Comparison of ENCODE assay signal across 1 cellular context in the genomic region with DNA sequence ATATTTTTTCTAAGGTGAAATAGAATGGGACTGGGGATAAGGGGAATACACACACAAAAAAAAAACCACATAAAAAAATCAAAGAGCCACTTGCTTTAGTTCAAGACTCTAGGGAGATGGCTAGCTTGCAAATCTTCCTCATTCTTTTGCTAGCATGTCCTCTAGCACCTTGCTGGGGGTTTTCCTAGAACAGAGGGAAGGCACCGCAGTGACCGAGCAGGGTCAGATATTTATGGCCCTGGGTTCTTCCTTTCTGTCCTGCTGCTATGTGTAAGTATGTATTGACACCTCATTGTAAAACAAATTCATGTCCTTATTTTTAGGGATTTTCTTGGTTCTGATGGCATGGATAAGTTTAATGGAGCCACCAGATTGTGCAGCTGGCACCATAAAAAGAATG.
TF ChIP-seq lines count a peak whose summit lies in the region.

No MANE protein-coding gene starts in this region.

TF ChIP-seq in WTC11, 78 proteins besides CTCF, POLR2A, EP300 and RAD21 (continued from another document):
- TF ChIP-seq, protein P1, sequence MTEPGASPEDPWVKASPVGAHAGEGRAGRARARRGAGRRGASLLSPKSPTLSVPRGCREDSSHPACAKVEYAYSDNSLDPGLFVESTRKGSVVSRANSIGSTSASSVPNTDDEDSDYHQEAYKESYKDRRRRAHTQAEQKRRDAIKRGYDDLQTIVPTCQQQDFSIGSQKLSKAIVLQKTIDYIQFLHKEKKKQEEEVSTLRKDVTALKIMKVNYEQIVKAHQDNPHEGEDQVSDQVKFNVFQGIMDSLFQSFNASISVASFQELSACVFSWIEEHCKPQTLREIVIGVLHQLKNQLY (CRISPR knock-in tag; IDR thresholded peaks at IDR 0.05), result no peak
- TF ChIP-seq, protein P2, sequence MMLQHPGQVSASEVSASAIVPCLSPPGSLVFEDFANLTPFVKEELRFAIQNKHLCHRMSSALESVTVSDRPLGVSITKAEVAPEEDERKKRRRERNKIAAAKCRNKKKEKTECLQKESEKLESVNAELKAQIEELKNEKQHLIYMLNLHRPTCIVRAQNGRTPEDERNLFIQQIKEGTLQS (CRISPR knock-in tag; conservative IDR thresholded peaks at IDR 0.05), result no peak
- TF ChIP-seq ZMAT4 (CRISPR knock-in tag; IDR thresholded peaks at IDR 0.05) (no peak), PREB (CRISPR knock-in tag; IDR thresholded peaks at IDR 0.05; ENCODE audit: borderline replicate concordance) (no peak), MYBL2 (CRISPR knock-in tag; IDR thresholded peaks at IDR 0.05) (no peak)
- TF ChIP-seq, protein P3, sequence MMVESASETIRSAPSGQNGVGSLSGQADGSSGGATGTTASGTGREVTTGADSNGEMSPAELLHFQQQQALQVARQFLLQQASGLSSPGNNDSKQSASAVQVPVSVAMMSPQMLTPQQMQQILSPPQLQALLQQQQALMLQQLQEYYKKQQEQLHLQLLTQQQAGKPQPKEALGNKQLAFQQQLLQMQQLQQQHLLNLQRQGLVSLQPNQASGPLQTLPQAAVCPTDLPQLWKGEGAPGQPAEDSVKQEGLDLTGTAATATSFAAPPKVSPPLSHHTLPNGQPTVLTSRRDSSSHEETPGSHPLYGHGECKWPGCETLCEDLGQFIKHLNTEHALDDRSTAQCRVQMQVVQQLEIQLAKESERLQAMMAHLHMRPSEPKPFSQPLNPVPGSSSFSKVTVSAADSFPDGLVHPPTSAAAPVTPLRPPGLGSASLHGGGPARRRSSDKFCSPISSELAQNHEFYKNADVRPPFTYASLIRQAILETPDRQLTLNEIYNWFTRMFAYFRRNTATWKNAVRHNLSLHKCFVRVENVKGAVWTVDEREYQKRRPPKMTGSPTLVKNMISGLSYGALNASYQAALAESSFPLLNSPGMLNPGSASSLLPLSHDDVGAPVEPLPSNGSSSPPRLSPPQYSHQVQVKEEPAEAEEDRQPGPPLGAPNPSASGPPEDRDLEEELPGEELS (CRISPR knock-in tag; IDR thresholded peaks at IDR 0.05), result no peak
